ENCODE assay signal across 2 cellular contexts in the genomic region with DNA sequence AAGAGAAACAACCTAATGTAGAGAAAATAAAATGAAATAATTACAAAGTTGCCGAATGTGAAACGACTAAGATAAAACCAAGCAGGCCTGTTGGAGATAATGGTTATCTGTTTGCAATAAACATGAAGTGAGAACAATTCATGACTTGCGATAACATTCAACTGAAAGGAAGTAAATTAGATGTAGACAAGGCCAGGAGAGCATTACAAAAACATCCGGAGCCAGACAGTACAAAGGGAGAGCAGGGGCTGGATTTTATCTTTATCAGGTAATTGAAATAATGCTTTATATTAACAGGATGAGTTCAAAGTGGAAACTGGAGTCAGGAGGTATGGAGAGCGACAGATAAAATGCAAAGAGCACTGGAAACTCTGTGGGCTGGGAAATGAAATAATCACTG.
TF ChIP-seq lines count a peak whose summit lies in the region.

No MANE protein-coding gene starts in this region.

TF ChIP-seq in HepG2, 621 proteins besides CTCF, POLR2A, EP300 and RAD21 (continued from another document):
- TF ChIP-seq, protein P1, sequence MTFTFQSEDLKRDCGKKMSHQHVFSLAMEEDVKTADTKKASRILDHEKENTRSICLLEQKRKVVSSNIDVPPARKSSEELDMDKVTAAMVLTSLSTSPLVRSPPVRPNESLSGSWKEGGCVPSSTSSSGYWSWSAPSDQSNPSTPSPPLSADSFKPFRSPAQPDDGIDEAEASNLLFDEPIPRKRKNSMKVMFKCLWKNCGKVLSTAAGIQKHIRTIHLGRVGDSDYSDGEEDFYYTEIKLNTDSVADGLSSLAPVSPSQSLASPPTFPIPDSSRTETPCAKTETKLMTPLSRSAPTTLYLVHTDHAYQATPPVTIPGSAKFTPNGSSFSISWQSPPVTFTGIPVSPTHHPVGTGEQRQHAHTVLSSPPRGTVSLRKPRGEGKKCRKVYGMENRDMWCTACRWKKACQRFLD (CRISPR knock-in tag; IDR thresholded peaks at IDR 0.05; ENCODE audit: borderline replicate concordance) = no peak

TF ChIP-seq in HEK293T, 16 proteins besides CTCF, POLR2A, EP300 and RAD21 (continued from another document):
- TF ChIP-seq, protein P2, sequence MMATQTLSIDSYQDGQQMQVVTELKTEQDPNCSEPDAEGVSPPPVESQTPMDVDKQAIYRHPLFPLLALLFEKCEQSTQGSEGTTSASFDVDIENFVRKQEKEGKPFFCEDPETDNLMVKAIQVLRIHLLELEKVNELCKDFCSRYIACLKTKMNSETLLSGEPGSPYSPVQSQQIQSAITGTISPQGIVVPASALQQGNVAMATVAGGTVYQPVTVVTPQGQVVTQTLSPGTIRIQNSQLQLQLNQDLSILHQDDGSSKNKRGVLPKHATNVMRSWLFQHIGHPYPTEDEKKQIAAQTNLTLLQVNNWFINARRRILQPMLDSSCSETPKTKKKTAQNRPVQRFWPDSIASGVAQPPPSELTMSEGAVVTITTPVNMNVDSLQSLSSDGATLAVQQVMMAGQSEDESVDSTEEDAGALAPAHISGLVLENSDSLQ (IDR thresholded peaks at IDR 0.05) = no peak
- TF ChIP-seq SUZ12 (IDR thresholded peaks at IDR 0.05) = no peak
